In the genomic region with DNA sequence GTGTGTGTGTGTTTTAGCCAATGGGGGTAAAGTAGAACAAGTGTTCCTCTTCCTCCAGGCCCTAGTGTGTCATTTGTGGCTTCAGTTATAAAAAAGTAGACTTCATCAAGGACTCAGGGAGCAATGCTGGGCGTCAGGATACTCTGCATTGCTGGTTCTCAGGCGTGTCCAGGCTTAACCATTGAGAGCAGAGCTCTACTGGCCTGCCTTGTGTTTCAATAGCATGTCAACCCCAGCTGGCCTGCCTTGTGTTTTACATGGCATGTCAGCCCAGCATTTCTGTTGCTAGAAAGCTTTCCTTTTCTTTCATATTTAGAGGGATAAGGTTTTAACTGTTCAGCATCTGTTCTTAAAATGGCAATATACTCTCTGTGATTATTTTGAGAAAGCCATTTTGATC, we compare ENCODE assay signal across 22 cellular contexts.
"Had no signal": no experiment of that assay in that cellular context is flagged by ENCODE, and none has a peak within 500 bp of the region (broad histone marks: within the 10 kb centered on the region; RNA-seq: fewer than 3 reads in every experiment).

No MANE protein-coding gene starts in this region.

- H3K27ac Mint-ChIP-seq: mesothelial cell of epicardium; naive thymus-derived CD4-positive, alpha-beta T cell; natural killer cell treated with Interleukin-12 subunit alpha and Interleukin-12 subunit beta and Interleukin-15 and Interleukin-18, amount 100 ng/mL, for 72 hours; progenitor cell of endocrine pancreas; stimulated activated effector memory CD8-positive, alpha-beta T cell treated with anti-CD3 and anti-CD28 coated beads, Interleukin-12 subunit alpha, Interleukin-12 subunit beta, amount 100 ng/mL, for 72 hours; stimulated activated naive CD8-positive, alpha-beta T cell treated with anti-CD3 and anti-CD28 coated beads, Interleukin-15, Interleukin-2, amounts not matched to agents 100 ng/mL and 50 ng/mL, for 24 hours had no signal

- H3K9me3 ChIP-seq: left ventricle myocardium inferior, ovary, right atrium auricular region, right lobe of liver, spleen, suprapubic skin, thoracic aorta, tibial artery, uterus had no signal

- H3K4me3 ChIP-seq: left ventricle myocardium inferior, lung, ovary, right atrium auricular region, right lobe of liver, skin epidermis, spleen, suprapubic skin, thoracic aorta, tibial artery, uterus had no signal

- ATAC-seq: naive thymus-derived CD4-positive, alpha-beta T cell; natural killer cell treated with Interleukin-12 subunit alpha and Interleukin-12 subunit beta and Interleukin-15 and Interleukin-18, amount 100 ng/mL, for 72 hours; right lobe of liver; stimulated activated effector memory CD8-positive, alpha-beta T cell treated with anti-CD3 and anti-CD28 coated beads, Interleukin-12 subunit alpha, Interleukin-12 subunit beta, amount 100 ng/mL, for 72 hours had no signal

- H3K4me1 ChIP-seq: left ventricle myocardium inferior, right atrium auricular region, right lobe of liver, spleen, suprapubic skin, uterus had no signal

- H3K36me3 Mint-ChIP-seq: mesothelial cell of epicardium; naive thymus-derived CD4-positive, alpha-beta T cell; natural killer cell treated with Interleukin-12 subunit alpha and Interleukin-12 subunit beta and Interleukin-15 and Interleukin-18, amount 100 ng/mL, for 72 hours; stimulated activated effector memory CD8-positive, alpha-beta T cell treated with anti-CD3 and anti-CD28 coated beads, Interleukin-12 subunit alpha, Interleukin-12 subunit beta, amount 100 ng/mL, for 72 hours had no signal

- H3K36me3 ChIP-seq: left ventricle myocardium inferior, ovary, right atrium auricular region, right lobe of liver, spleen, suprapubic skin, thoracic aorta, tibial artery, uterus had no signal

- H3K27me3 Mint-ChIP-seq: naive thymus-derived CD4-positive, alpha-beta T cell; natural killer cell treated with Interleukin-12 subunit alpha and Interleukin-12 subunit beta and Interleukin-15 and Interleukin-18, amount 100 ng/mL, for 72 hours; progenitor cell of endocrine pancreas; stimulated activated naive CD8-positive, alpha-beta T cell treated with anti-CD3 and anti-CD28 coated beads, Interleukin-15, Interleukin-2, amounts not matched to agents 100 ng/mL and 50 ng/mL, for 24 hours had no signal

- H3K27me3 ChIP-seq: ovary, right atrium auricular region, right lobe of liver, spleen, suprapubic skin, tibial artery, uterus had no signal

- H3K27ac ChIP-seq: left ventricle myocardium inferior, ovary, right atrium auricular region, right lobe of liver, skin epidermis, spleen, suprapubic skin, thoracic aorta, tibial artery, uterus had no signal

- H3K4me3 Mint-ChIP-seq: mesothelial cell of epicardium; naive thymus-derived CD4-positive, alpha-beta T cell; natural killer cell treated with Interleukin-12 subunit alpha and Interleukin-12 subunit beta and Interleukin-15 and Interleukin-18, amount 100 ng/mL, for 72 hours; stimulated activated effector memory CD8-positive, alpha-beta T cell treated with anti-CD3 and anti-CD28 coated beads, Interleukin-12 subunit alpha, Interleukin-12 subunit beta, amount 100 ng/mL, for 72 hours; stimulated activated naive CD8-positive, alpha-beta T cell treated with anti-CD3 and anti-CD28 coated beads, Interleukin-15, Interleukin-2, amounts not matched to agents 100 ng/mL and 50 ng/mL, for 24 hours had no signal

- H3K9me3 Mint-ChIP-seq: mesothelial cell of epicardium; natural killer cell treated with Interleukin-12 subunit alpha and Interleukin-12 subunit beta and Interleukin-15 and Interleukin-18, amount 100 ng/mL, for 72 hours; stimulated activated naive CD8-positive, alpha-beta T cell treated with anti-CD3 and anti-CD28 coated beads, Interleukin-15, Interleukin-2, amounts not matched to agents 100 ng/mL and 50 ng/mL, for 24 hours had no signal

- H3K4me1 Mint-ChIP-seq: naive thymus-derived CD4-positive, alpha-beta T cell; stimulated activated effector memory CD8-positive, alpha-beta T cell treated with anti-CD3 and anti-CD28 coated beads, Interleukin-12 subunit alpha, Interleukin-12 subunit beta, amount 100 ng/mL, for 72 hours had no signal

- DNase-seq: islet precursor cell; left ventricle myocardium inferior; mesendoderm; naive thymus-derived CD4-positive, alpha-beta T cell; ovary; right lobe of liver; spleen; stimulated activated CD4-positive, alpha-beta T cell treated with anti-CD3 and anti-CD28 coated beads, Interleukin-4, amount 100 ng/mL, for 24 hours; stimulated activated naive CD4-positive, alpha-beta T cell; tibial artery; trophoblast cell; uterus had no signal
